ENCODE assay signal across 8 cellular contexts in the genomic region with DNA sequence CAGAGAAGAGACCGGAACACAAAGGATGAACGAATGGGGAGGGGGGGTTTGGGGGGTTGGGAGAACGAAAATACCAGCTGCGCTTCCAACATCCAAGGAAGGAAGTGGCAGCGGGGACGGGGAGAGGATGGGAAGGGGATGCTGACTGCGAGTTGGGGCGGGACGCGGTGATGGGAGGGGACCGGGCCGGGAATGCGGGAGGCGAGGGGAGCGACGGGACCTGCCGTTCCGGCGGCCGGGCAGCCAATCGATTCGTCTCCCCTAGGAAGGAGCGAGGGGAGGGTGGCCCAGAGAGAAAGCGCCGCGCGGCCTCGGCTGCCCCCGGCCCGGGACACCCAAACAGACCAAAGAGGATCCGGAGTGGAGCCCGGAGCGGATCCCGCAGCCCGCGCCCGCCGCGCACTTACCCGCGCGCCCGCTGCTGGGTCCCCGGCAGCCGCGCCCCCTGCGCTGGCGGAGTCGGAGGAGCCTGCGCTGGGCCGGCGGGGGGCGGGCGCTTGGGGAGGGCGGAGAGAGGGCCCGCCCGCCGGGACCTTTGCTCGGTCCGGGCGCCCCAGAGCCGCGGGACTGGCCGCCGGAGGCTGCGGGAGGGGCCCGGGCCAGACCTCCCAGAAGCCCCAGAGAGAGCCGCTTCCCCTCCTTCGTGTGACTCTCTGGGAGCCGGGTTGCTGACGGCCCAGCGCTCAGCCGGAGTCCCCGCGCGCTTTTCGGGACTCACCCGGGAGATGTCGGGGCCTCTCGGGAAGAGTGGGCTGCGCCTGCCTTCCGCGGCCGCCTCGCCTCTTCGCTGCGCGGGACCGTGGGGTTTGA. TPM values are rescaled to one million over a fixed set of nuclear protein-coding genes. Genes with fewer than 3 reads are reported as not detected.
A peak's percentile ranks its signal among the peaks of the same experiment; 100 is the strongest.
DNase-seq lines count a peak whose midpoint lies in the region; ATAC-seq and TF ChIP-seq lines count a peak whose summit lies in the region.

A gene (minus strand): TSS at position 476 of the 810 bp plus-strand sequence. CDS start 7,690 bp downstream, outside the sequence.

- ATAC-seq in GM19043 (IDR thresholded peaks at IDR 0.05; ENCODE audit: low read depth, unreplicated experiment) (peak; percentile 42), HG03139 (IDR thresholded peaks at IDR 0.05; ENCODE audit: unreplicated experiment) (peak; percentile 50)

- no peaks in the 10 kb centered on the region for H3K27me3 Mint-ChIP-seq in brain

- no peaks in the 10 kb centered on the region for H3K36me3 Mint-ChIP-seq in brain

- peak within 1 kb of the TSS; percentile 87 for H3K4me3 ChIP-seq in SK-N-MC

- peak in 11 of 14 donors; percentile 51 to 87 (median 76) for DNase-seq in C1 segment of cervical spinal cord (lab: John Stamatoyannopoulos, UW)
- no peak for DNase-seq in SK-N-MC (ENCODE audit: low read depth, low spot score)
- peak; percentile 19 for DNase-seq in iPS DF 4.7 (ENCODE audit: extremely low read depth, low spot score)
- DNase-seq in renal cortical epithelial cell (ENCODE audit: low read depth), result peak; percentile 15
- DNase-seq in KG1 (lab: John Stamatoyannopoulos, UW), result no peak

- H3K4me3 Mint-ChIP-seq in brain, result peak within 1 kb of the TSS; percentile 90 to 98 (median 93)

- H3K4me1 Mint-ChIP-seq in brain, result peaks cover 52% of the 10 kb centered on the region

- H3K27ac ChIP-seq in SK-N-MC, result no peak within 1 kb of the TSS

- TF ChIP-seq CTCF in brain (conservative IDR thresholded peaks at IDR 0.05), result no peak

- H3K36me3 ChIP-seq in SK-N-MC (ENCODE audit: insufficient read depth, low read length), result no peaks in the 10 kb centered on the region

- H3K9me3 Mint-ChIP-seq in brain, result peaks cover 0 to 2% (median 0%) of the 10 kb centered on the region in 5 experiments

- peak within 1 kb of the TSS; percentile 53 for H3K9ac ChIP-seq in SK-N-MC (ENCODE audit: insufficient read length)

- H3K27ac Mint-ChIP-seq in brain, result peak within 1 kb of the TSS; percentile 63 to 98 (median 95)

- no peaks in the 10 kb centered on the region for H3K9me3 ChIP-seq in SK-N-MC (ENCODE audit: low read depth, low read length)

RNA-seq across cellular contexts. Expression of the gene that starts here (rescaled TPM):
- 5.5 TPM for polyA plus RNA-seq in brain (ENCODE audit: insufficient read depth, low read depth, low replicate concordance)
- 68.4 and 79.0 TPM in 2 replicates for total RNA-seq in renal cortical epithelial cell

Comparison
In these comparisons a context has a peak if more than half of its experiments do, and no peak if none do; other contexts are left out.
1. DNase-seq: peak in C1 segment of cervical spinal cord (11 of 14), iPS DF 4.7 (single experiment) and renal cortical epithelial cell (single experiment); none in SK-N-MC (single experiment) and KG1 (single experiment).